ENCODE assay signal across 12 cellular contexts in the genomic region with DNA sequence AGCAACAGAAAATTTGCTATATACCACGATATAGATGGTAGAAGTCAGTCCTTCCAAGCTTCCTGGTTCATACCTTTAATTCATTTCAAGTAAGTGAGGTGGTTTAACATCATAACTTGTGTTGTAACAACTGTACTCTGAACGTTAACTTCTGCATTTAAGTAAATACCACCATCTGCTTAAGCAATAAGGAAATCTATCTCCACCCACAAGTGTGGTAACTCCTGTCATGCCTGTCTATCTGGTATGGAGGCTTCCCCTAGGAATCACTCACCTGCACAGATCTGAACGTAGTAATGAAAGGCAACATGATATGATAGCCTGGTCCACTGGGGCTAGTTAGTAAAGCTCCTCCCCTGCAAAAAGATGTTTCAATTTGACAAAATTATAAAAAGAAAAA. TPM values are rescaled to one million over a fixed set of nuclear protein-coding genes. Genes with fewer than 3 reads are reported as not detected.
DNase-seq lines count a peak whose midpoint lies in the region; ATAC-seq and TF ChIP-seq lines count a peak whose summit lies in the region.
"Had no signal": no experiment of that assay in that cellular context is flagged by ENCODE, and none has a peak within 500 bp of the region (broad histone marks: within the 10 kb centered on the region; RNA-seq: fewer than 3 reads in every experiment).

No MANE protein-coding gene starts in this region.

- H3K9ac ChIP-seq in OCI-LY1 (ENCODE audit: low read length): peak overlapping the region; percentile 100; the same call in 1 of the 2 replicates

- H3K27ac ChIP-seq in OCI-LY1 (ENCODE audit: low read depth, low read length, poor library complexity, severe bottlenecking): no peak overlapping the region
- H3K27ac ChIP-seq: adrenal gland, psoas muscle had no signal

- peak overlapping the region; percentile 86 for H3K4me2 ChIP-seq in OCI-LY1 (ENCODE audit: low read length)

- no peaks in the 10 kb centered on the region for H3K9me3 ChIP-seq in OCI-LY1 (ENCODE audit: low read length)
- H3K9me3 ChIP-seq: adrenal gland, psoas muscle had no signal

- peaks cover 50% of the 10 kb centered on the region for H3K36me3 Mint-ChIP-seq in dendritic cell treated with granulocyte-macrophage colony-stimulating factor and Interleukin-4, amounts not matched to agents 40 ng/mL and 50 ng/mL, for 4 days (ENCODE audit: low read depth)
- peaks cover 36% of the 10 kb centered on the region for H3K36me3 Mint-ChIP-seq in effector memory CD8-positive, alpha-beta T cell (ENCODE audit: insufficient read depth)

- no peak for TF ChIP-seq CTCF in OCI-LY1 (IDR thresholded peaks at IDR 0.05; ENCODE audit: low read length)

- peak overlapping the region; percentile 5 for H3K4me3 Mint-ChIP-seq in dendritic cell treated with granulocyte-macrophage colony-stimulating factor and Interleukin-4, amounts not matched to agents 40 ng/mL and 50 ng/mL, for 4 days
- no peak overlapping the region for H3K4me3 Mint-ChIP-seq in effector memory CD8-positive, alpha-beta T cell

- peak overlapping the region; percentile 99 for H3K4me3 ChIP-seq in OCI-LY1 (ENCODE audit: low read depth, low read length, poor library complexity, severe bottlenecking)
- H3K4me3 ChIP-seq: adrenal gland had no signal

- no peaks in the 10 kb centered on the region for H3K9me3 Mint-ChIP-seq in dendritic cell treated with granulocyte-macrophage colony-stimulating factor and Interleukin-4, amounts not matched to agents 40 ng/mL and 50 ng/mL, for 4 days
- H3K9me3 Mint-ChIP-seq in effector memory CD8-positive, alpha-beta T cell: no peaks in the 10 kb centered on the region

- H2AFZ ChIP-seq in OCI-LY1 (ENCODE audit: low read length): no peak overlapping the region

- H3K27me3 Mint-ChIP-seq in dendritic cell treated with granulocyte-macrophage colony-stimulating factor and Interleukin-4, amounts not matched to agents 40 ng/mL and 50 ng/mL, for 4 days: no peaks in the 10 kb centered on the region
- no peaks in the 10 kb centered on the region for H3K27me3 Mint-ChIP-seq in effector memory CD8-positive, alpha-beta T cell

- H4K20me1 ChIP-seq in OCI-LY1 (ENCODE audit: insufficient read depth, low read length): no peaks in the 10 kb centered on the region

- DNase-seq in DMS 273 (lab: John Stamatoyannopoulos, UW; ENCODE audit: unreplicated experiment): peak; percentile 12
- DNase-seq in DMS 273 treated with DMSO at 0.1 percent for 48 hours (lab: John Stamatoyannopoulos, UW): no peak
- peak; percentile 51 for DNase-seq in renal cortical epithelial cell (ENCODE audit: low read depth)
- no peak for DNase-seq in NCI-H1694 (lab: John Stamatoyannopoulos, UW)
- no peak for DNase-seq in effector memory CD8-positive, alpha-beta T cell
- DNase-seq: adrenal gland, NCI-H1092, psoas muscle, T-helper 9 cell had no signal

- H3K4me1 Mint-ChIP-seq in dendritic cell treated with granulocyte-macrophage colony-stimulating factor and Interleukin-4, amounts not matched to agents 40 ng/mL and 50 ng/mL, for 4 days (ENCODE audit: low read depth): peaks cover 65% of the 10 kb centered on the region
- H3K4me1 Mint-ChIP-seq in effector memory CD8-positive, alpha-beta T cell (ENCODE audit: low read depth in 2 of 2): peaks cover 37 to 57% of the 10 kb centered on the region in 2 donors

- H3K4me1 ChIP-seq in OCI-LY1 (ENCODE audit: insufficient read depth, low read length, severe bottlenecking): peaks cover 30% of the 10 kb centered on the region

- H3F3A ChIP-seq in OCI-LY1 (ENCODE audit: insufficient read depth, low read length): no peaks in the 10 kb centered on the region

- peak overlapping the region; percentile 69 for H3K27ac Mint-ChIP-seq in dendritic cell treated with granulocyte-macrophage colony-stimulating factor and Interleukin-4, amounts not matched to agents 40 ng/mL and 50 ng/mL, for 4 days
- H3K27ac Mint-ChIP-seq in effector memory CD8-positive, alpha-beta T cell: peak overlapping the region in 1 of 2 donors; percentile 98

- H3K27me3 ChIP-seq in OCI-LY1 (ENCODE audit: insufficient read depth, low read length): no peaks in the 10 kb centered on the region
- H3K27me3 ChIP-seq: adrenal gland had no signal

- H3K36me3 ChIP-seq in OCI-LY1 (ENCODE audit: insufficient read depth, low read length): peaks cover 23% of the 10 kb centered on the region; the same call in 1 of the 2 replicates

- no peak for ATAC-seq in effector memory CD8-positive, alpha-beta T cell (replicated peaks)
- ATAC-seq in HG02759 (IDR thresholded peaks at IDR 0.05; ENCODE audit: unreplicated experiment): no peak
- ATAC-seq: psoas muscle had no signal

- no peaks in the 10 kb centered on the region for H3K9me2 ChIP-seq in OCI-LY1 (ENCODE audit: low read depth, low read length)

- intact Hi-C loops in dendritic cell treated with granulocyte-macrophage colony-stimulating factor and Interleukin-4, amounts not matched to agents 40 ng/mL and 50 ng/mL, for 4 days (cut with micrococcal nuclease): loop anchor here (10.0 kb wide), 1 partner anchor 731 kb away; the partner anchor contains the start of gene SLF2

- H3K79me2 ChIP-seq in OCI-LY1 (ENCODE audit: insufficient read depth, low read length): peaks cover 26% of the 10 kb centered on the region

RNA-seq across cellular contexts. Expression of gene ERLIN1, which starts 2.3 kb away (rescaled TPM):
- total RNA-seq in renal cortical epithelial cell: 18.4 and 54.2 TPM in 2 replicates

RNA-seq across cellular contexts. Expression of gene CHUK, which starts 45.9 kb away (rescaled TPM):
- total RNA-seq in renal cortical epithelial cell: 33.3 and 36.5 TPM in 2 replicates

Comparison
In these comparisons a context has a peak if more than half of its experiments do, and no peak if none do; other contexts are left out.
1. DNase-seq: peak in DMS 273 (single experiment) and renal cortical epithelial cell (single experiment); none in DMS 273 treated with DMSO at 0.1 percent for 48 hours (single experiment), NCI-H1694 (single experiment) and effector memory CD8-positive, alpha-beta T cell (0 of 3).